ENCODE assay signal across 8 cellular contexts in genomic region chr1:161177112-161177935, GRCh38. TPM values are rescaled to one million over a fixed set of nuclear protein-coding genes. Genes with fewer than 3 reads are reported as not detected.
DNase-seq lines count a peak whose midpoint lies in the region; ATAC-seq lines count a peak whose summit lies in the region.

Gene B4GALT3 (minus strand): TSS chr1:161177507. CDS start chr1:161176060, 1,447 bp downstream.

- H4K20me1 ChIP-seq in BLaER1 treated with 17β-estradiol and CSF1 and Interleukin-3, amounts not matched to agents 10 nM and 100 nM: peaks cover 0 to 7% (median 0%) of the 10 kb centered on the region in 11 experiments; a peak in 2 of 22 replicates

- H3K27me3 ChIP-seq in BLaER1 treated with 17β-estradiol and CSF1 and Interleukin-3, amounts not matched to agents 10 nM and 100 nM: no peaks in the 10 kb centered on the region

- DNase-seq in NCI-H748 (lab: John Stamatoyannopoulos, UW; ENCODE audit: unreplicated experiment): peak; percentile 90
- peak; percentile 93 to 99 for DNase-seq in activated CD4-positive, alpha-beta T cell treated with anti-CD3 and anti-CD28 coated beads, Interleukin-2, amount 50 U/mL, for 24 hours (ENCODE audit: low read depth in 1 of 2, low spot score in 1 of 2)
- DNase-seq in cortex of kidney (lab: John Stamatoyannopoulos, UW): peak; percentile 61
- peak; percentile 92 for DNase-seq in left lobe of liver (ENCODE audit: low spot score)
- peak; percentile 98 to 99 for DNase-seq in stimulated activated CD4-positive, alpha-beta T cell treated with anti-CD3 and anti-CD28 coated beads, Interleukin-2, amount 100 ng/mL, for 24 hours

- H3K4me3 ChIP-seq in BLaER1 treated with 17β-estradiol and CSF1 and Interleukin-3, amounts not matched to agents 10 nM and 100 nM: peak within 1 kb of the TSS; percentile 78 to 92 (median 84)

- peaks cover 34 to 39% (median 37%) of the 10 kb centered on the region in 11 experiments for H3K36me3 ChIP-seq in BLaER1 treated with 17β-estradiol and CSF1 and Interleukin-3, amounts not matched to agents 10 nM and 100 nM

- no peaks in the 10 kb centered on the region for H3K9me3 ChIP-seq in BLaER1 treated with 17β-estradiol and CSF1 and Interleukin-3, amounts not matched to agents 10 nM and 100 nM (replicated peaks in 1 of 11)

- H3K27ac ChIP-seq in BLaER1 treated with 17β-estradiol and CSF1 and Interleukin-3, amounts not matched to agents 10 nM and 100 nM: peak within 1 kb of the TSS; percentile 79 to 92 (median 83)

- peaks cover 54 to 74% (median 63%) of the 10 kb centered on the region in 10 experiments for H3K4me1 ChIP-seq in BLaER1 treated with 17β-estradiol and CSF1 and Interleukin-3, amounts not matched to agents 10 nM and 100 nM

- ATAC-seq in GM19328 (IDR thresholded peaks at IDR 0.05; ENCODE audit: unreplicated experiment) (peak; percentile 70), HG03460 (IDR thresholded peaks at IDR 0.05; ENCODE audit: unreplicated experiment) (peak; percentile 77), left lobe of liver (peak; percentile 96)

- H3K9ac ChIP-seq in BLaER1 treated with 17β-estradiol and CSF1 and Interleukin-3, amounts not matched to agents 10 nM and 100 nM: peak within 1 kb of the TSS; percentile 81 to 94 (median 86)

- H3K4me2 ChIP-seq in BLaER1 treated with 17β-estradiol and CSF1 and Interleukin-3, amounts not matched to agents 10 nM and 100 nM: peak within 1 kb of the TSS; percentile 85 to 99 (median 98)

RNA-seq across cellular contexts. Expression of gene B4GALT3, which starts in this region (rescaled TPM):
- 9.1 TPM for total RNA-seq in left lobe of liver

Comparison
In these comparisons a context has a peak if more than half of its experiments do, and no peak if none do; other contexts are left out.
1. Peak in every context shown above with its lines: DNase-seq, ATAC-seq, H3K4me3 ChIP-seq and H3K27ac ChIP-seq.